1 cellular context compared by ENCODE assay signal in the genomic region with DNA sequence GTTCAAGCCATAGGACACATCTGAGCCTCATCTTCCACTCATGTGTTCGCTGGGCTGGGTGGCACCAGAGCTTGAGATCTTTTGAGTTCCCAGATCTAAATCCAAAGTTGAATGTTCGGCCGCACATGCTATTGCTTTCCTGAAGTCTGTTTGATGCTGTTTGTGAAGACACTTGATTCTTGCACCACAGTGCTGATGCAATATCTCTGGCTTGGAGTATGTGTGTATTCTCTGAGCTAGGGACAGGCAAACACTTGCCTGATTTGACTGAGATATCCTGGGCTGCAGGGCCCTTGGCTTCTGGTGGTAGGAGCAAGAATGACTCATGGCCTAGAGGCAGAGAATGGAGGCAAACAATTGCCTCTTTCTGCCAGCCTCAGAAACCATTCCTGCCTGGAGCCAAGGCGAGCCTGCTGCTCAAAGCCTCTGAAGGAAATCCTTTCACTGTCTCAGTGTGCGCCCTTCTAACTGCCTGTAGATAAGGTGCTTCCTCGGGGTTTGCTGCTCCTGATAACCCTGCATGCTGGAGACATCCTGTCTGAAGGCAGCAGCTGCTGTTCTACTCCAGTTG.
A peak's percentile ranks its signal among the peaks of the same experiment; 100 is the strongest.
TF ChIP-seq lines count a peak whose summit lies in the region.

No MANE protein-coding gene starts in this region.

TF ChIP-seq in HepG2, 621 proteins besides CTCF, POLR2A, EP300 and RAD21 (continued from another document and continues in another):
- TF ChIP-seq, protein P1, sequence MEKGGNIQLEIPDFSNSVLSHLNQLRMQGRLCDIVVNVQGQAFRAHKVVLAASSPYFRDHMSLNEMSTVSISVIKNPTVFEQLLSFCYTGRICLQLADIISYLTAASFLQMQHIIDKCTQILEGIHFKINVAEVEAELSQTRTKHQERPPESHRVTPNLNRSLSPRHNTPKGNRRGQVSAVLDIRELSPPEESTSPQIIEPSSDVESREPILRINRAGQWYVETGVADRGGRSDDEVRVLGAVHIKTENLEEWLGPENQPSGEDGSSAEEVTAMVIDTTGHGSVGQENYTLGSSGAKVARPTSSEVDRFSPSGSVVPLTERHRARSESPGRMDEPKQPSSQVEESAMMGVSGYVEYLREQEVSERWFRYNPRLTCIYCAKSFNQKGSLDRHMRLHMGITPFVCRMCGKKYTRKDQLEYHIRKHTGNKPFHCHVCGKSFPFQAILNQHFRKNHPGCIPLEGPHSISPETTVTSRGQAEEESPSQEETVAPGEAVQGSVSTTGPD (CRISPR knock-in tag; IDR thresholded peaks at IDR 0.05): no peak
- no peak; the same call in 1 of the 2 replicates for TF ChIP-seq ZNF788 (CRISPR knock-in tag; IDR thresholded peaks at IDR 0.05; ENCODE audit: borderline replicate concordance)
- no peak for TF ChIP-seq ZNF850 (CRISPR knock-in tag; conservative IDR thresholded peaks at IDR 0.05)
- 0 out of 2 replicates have a peak, but pooled peaks have one; percentile 42 for TF ChIP-seq ZSCAN31 (CRISPR knock-in tag; IDR thresholded peaks at IDR 0.05; ENCODE audit: low read depth)
- TF ChIP-seq ZNF446 (CRISPR knock-in tag; IDR thresholded peaks at IDR 0.05): no peak
- TF ChIP-seq MEF2D (CRISPR knock-in tag; IDR thresholded peaks at IDR 0.05): no peak
- no peak for TF ChIP-seq ZNF777 (CRISPR knock-in tag; IDR thresholded peaks at IDR 0.05)
- TF ChIP-seq RFXANK (CRISPR knock-in tag; IDR thresholded peaks at IDR 0.05): no peak
- no peak for TF ChIP-seq HNRNPL (IDR thresholded peaks at IDR 0.05; ENCODE audit: low read depth, low read length)
- 0 out of 2 replicates have a peak, but pooled peaks have one; percentile 16 for TF ChIP-seq GATA4 (IDR thresholded peaks at IDR 0.05; ENCODE audit: borderline replicate concordance, low read depth)
- no peak for TF ChIP-seq BRD4 (CRISPR knock-in tag; IDR thresholded peaks at IDR 0.05)
- TF ChIP-seq SMYD3 (CRISPR knock-in tag; IDR thresholded peaks at IDR 0.05): no peak
- TF ChIP-seq DR1 (CRISPR knock-in tag; IDR thresholded peaks at IDR 0.05): no peak
- TF ChIP-seq, protein P2, sequence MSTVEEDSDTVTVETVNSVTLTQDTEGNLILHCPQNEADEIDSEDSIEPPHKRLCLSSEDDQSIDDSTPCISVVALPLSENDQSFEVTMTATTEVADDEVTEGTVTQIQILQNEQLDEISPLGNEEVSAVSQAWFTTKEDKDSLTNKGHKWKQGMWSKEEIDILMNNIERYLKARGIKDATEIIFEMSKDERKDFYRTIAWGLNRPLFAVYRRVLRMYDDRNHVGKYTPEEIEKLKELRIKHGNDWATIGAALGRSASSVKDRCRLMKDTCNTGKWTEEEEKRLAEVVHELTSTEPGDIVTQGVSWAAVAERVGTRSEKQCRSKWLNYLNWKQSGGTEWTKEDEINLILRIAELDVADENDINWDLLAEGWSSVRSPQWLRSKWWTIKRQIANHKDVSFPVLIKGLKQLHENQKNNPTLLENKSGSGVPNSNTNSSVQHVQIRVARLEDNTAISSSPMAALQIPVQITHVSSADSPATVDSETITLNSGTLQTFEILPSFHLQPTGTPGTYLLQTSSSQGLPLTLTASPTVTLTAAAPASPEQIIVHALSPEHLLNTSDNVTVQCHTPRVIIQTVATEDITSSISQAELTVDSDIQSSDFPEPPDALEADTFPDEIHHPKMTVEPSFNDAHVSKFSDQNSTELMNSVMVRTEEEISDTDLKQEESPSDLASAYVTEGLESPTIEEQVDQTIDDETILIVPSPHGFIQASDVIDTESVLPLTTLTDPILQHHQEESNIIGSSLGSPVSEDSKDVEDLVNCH (CRISPR knock-in tag; IDR thresholded peaks at IDR 0.05): no peak
- peak; percentile 26; the same call in 1 of the 2 replicates for TF ChIP-seq CBFB (CRISPR knock-in tag; IDR thresholded peaks at IDR 0.05)
- TF ChIP-seq ZNF160 (CRISPR knock-in tag; IDR thresholded peaks at IDR 0.05): no peak
- TF ChIP-seq ZNF329 (CRISPR knock-in tag; IDR thresholded peaks at IDR 0.05; ENCODE audit: low read depth): no peak
- TF ChIP-seq POGZ (CRISPR knock-in tag; IDR thresholded peaks at IDR 0.05): peak; percentile 59
- peak; percentile 54; the same call in 1 of the 2 replicates for TF ChIP-seq ZBTB7B (CRISPR knock-in tag; IDR thresholded peaks at IDR 0.05)
- TF ChIP-seq, protein P3, sequence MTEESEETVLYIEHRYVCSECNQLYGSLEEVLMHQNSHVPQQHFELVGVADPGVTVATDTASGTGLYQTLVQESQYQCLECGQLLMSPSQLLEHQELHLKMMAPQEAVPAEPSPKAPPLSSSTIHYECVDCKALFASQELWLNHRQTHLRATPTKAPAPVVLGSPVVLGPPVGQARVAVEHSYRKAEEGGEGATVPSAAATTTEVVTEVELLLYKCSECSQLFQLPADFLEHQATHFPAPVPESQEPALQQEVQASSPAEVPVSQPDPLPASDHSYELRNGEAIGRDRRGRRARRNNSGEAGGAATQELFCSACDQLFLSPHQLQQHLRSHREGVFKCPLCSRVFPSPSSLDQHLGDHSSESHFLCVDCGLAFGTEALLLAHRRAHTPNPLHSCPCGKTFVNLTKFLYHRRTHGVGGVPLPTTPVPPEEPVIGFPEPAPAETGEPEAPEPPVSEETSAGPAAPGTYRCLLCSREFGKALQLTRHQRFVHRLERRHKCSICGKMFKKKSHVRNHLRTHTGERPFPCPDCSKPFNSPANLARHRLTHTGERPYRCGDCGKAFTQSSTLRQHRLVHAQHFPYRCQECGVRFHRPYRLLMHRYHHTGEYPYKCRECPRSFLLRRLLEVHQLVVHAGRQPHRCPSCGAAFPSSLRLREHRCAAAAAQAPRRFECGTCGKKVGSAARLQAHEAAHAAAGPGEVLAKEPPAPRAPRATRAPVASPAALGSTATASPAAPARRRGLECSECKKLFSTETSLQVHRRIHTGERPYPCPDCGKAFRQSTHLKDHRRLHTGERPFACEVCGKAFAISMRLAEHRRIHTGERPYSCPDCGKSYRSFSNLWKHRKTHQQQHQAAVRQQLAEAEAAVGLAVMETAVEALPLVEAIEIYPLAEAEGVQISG (CRISPR knock-in tag; IDR thresholded peaks at IDR 0.05): 0 out of 2 replicates have a peak, but pooled peaks have one; percentile 50
- peak; percentile 60; the same call in 1 of the 2 replicates for TF ChIP-seq ZNF335 (CRISPR knock-in tag; IDR thresholded peaks at IDR 0.05)
- no peak for TF ChIP-seq EHMT2 (IDR thresholded peaks at IDR 0.05; ENCODE audit: borderline replicate concordance, low read depth, low read length)
- no peak for TF ChIP-seq IRX3 (CRISPR knock-in tag; IDR thresholded peaks at IDR 0.05; ENCODE audit: borderline replicate concordance, low read depth)
- TF ChIP-seq TBL1XR1 (IDR thresholded peaks at IDR 0.05; ENCODE audit: borderline replicate concordance, low read length, partially characterized antibody): no peak
- no peak for TF ChIP-seq ZNF563 (CRISPR knock-in tag; IDR thresholded peaks at IDR 0.05)
- no peak for TF ChIP-seq HNRNPLL (IDR thresholded peaks at IDR 0.05; ENCODE audit: low read depth, low read length, poor library complexity, severe bottlenecking)
- TF ChIP-seq THYN1 (CRISPR knock-in tag; IDR thresholded peaks at IDR 0.05; ENCODE audit: borderline replicate concordance, low read depth): no peak
- TF ChIP-seq ZNF644 (CRISPR knock-in tag; IDR thresholded peaks at IDR 0.05; ENCODE audit: low read depth): peak; percentile 96
- TF ChIP-seq ETV5 (CRISPR knock-in tag; IDR thresholded peaks at IDR 0.05; ENCODE audit: borderline replicate concordance): peak; percentile 12; the same call in 1 of the 2 replicates
- no peak for TF ChIP-seq KDM3A (CRISPR knock-in tag; IDR thresholded peaks at IDR 0.05; ENCODE audit: low read depth)
- no peak; the same call in 1 of the 2 replicates for TF ChIP-seq GABPB1 (CRISPR knock-in tag; IDR thresholded peaks at IDR 0.05)
- no peak for TF ChIP-seq ZNF883 (CRISPR knock-in tag; IDR thresholded peaks at IDR 0.05; ENCODE audit: not compliant biosample characterization)
- TF ChIP-seq SYNCRIP (IDR thresholded peaks at IDR 0.05; ENCODE audit: insufficient read depth, low read depth, low read length): no peak
- TF ChIP-seq SSRP1 (CRISPR knock-in tag; IDR thresholded peaks at IDR 0.05): peak; percentile 78; the same call in 1 of the 2 replicates
- no peak for TF ChIP-seq ZFP36L2 (CRISPR knock-in tag; IDR thresholded peaks at IDR 0.05)
- TF ChIP-seq SOX13 (IDR thresholded peaks at IDR 0.05): 0 out of 2 replicates have a peak, but pooled peaks have one; percentile 23
- TF ChIP-seq SOX13 (CRISPR knock-in tag; conservative IDR thresholded peaks at IDR 0.05 in 1 of 2, IDR thresholded peaks at IDR 0.05 in 1 of 2): peak in 1 of 2 experiments; percentile 87; a peak in 2 of 4 replicates
- no peak for TF ChIP-seq ZKSCAN5 (CRISPR knock-in tag; IDR thresholded peaks at IDR 0.05)
- no peak for TF ChIP-seq ZSCAN30 (CRISPR knock-in tag; IDR thresholded peaks at IDR 0.05)
- TF ChIP-seq, protein P4, sequence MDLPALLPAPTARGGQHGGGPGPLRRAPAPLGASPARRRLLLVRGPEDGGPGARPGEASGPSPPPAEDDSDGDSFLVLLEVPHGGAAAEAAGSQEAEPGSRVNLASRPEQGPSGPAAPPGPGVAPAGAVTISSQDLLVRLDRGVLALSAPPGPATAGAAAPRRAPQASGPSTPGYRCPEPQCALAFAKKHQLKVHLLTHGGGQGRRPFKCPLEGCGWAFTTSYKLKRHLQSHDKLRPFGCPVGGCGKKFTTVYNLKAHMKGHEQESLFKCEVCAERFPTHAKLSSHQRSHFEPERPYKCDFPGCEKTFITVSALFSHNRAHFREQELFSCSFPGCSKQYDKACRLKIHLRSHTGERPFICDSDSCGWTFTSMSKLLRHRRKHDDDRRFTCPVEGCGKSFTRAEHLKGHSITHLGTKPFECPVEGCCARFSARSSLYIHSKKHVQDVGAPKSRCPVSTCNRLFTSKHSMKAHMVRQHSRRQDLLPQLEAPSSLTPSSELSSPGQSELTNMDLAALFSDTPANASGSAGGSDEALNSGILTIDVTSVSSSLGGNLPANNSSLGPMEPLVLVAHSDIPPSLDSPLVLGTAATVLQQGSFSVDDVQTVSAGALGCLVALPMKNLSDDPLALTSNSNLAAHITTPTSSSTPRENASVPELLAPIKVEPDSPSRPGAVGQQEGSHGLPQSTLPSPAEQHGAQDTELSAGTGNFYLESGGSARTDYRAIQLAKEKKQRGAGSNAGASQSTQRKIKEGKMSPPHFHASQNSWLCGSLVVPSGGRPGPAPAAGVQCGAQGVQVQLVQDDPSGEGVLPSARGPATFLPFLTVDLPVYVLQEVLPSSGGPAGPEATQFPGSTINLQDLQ (CRISPR knock-in tag; IDR thresholded peaks at IDR 0.05): no peak
- TF ChIP-seq, protein P5, sequence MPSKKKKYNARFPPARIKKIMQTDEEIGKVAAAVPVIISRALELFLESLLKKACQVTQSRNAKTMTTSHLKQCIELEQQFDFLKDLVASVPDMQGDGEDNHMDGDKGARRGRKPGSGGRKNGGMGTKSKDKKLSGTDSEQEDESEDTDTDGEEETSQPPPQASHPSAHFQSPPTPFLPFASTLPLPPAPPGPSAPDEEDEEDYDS (CRISPR knock-in tag; IDR thresholded peaks at IDR 0.05): no peak
- TF ChIP-seq ARNT (IDR thresholded peaks at IDR 0.05): no peak
- TF ChIP-seq ZNF510 (CRISPR knock-in tag; IDR thresholded peaks at IDR 0.05; ENCODE audit: low read depth): no peak
- TF ChIP-seq, protein P6, sequence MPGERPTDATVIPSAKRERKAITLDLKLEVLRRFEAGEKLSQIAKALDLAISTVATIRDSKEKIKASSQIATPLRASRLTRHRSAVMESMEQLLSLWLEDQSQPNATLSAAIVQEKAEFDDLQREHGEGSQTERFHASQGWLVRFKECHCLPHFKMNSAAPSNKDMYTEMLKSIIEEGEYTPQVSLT (CRISPR knock-in tag; IDR thresholded peaks at IDR 0.05; ENCODE audit: borderline replicate concordance, low read depth): no peak
- 0 out of 2 replicates have a peak, but pooled peaks have one; percentile 16 for TF ChIP-seq ZNF232 (CRISPR knock-in tag; IDR thresholded peaks at IDR 0.05; ENCODE audit: borderline replicate concordance)
- TF ChIP-seq ZFP82 (CRISPR knock-in tag; IDR thresholded peaks at IDR 0.05; ENCODE audit: borderline replicate concordance): no peak
- peak; percentile 73 for TF ChIP-seq DMAP1 (CRISPR knock-in tag; IDR thresholded peaks at IDR 0.05)
- TF ChIP-seq, protein P7, sequence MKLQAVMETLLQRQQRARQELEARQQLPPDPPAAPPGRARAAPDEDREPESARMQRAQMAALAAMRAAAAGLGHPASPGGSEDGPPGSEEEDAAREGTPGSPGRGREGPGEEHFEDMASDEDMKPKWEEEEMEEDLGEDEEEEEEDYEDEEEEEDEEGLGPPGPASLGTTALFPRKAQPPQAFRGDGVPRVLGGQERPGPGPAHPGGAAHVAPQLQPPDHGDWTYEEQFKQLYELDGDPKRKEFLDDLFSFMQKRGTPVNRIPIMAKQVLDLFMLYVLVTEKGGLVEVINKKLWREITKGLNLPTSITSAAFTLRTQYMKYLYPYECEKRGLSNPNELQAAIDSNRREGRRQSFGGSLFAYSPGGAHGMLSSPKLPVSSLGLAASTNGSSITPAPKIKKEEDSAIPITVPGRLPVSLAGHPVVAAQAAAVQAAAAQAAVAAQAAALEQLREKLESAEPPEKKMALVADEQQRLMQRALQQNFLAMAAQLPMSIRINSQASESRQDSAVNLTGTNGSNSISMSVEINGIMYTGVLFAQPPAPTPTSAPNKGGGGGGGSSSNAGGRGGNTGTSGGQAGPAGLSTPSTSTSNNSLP (IDR thresholded peaks at IDR 0.05; ENCODE audit: low read depth, low read length): no peak
- no peak for TF ChIP-seq ESRRA (CRISPR knock-in tag; IDR thresholded peaks at IDR 0.05; ENCODE audit: low read depth)
- TF ChIP-seq, protein P8, sequence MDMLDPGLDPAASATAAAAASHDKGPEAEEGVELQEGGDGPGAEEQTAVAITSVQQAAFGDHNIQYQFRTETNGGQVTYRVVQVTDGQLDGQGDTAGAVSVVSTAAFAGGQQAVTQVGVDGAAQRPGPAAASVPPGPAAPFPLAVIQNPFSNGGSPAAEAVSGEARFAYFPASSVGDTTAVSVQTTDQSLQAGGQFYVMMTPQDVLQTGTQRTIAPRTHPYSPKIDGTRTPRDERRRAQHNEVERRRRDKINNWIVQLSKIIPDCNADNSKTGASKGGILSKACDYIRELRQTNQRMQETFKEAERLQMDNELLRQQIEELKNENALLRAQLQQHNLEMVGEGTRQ (IDR thresholded peaks at IDR 0.05; ENCODE audit: low read depth, low read length): no peak
- TF ChIP-seq, protein P8 (CRISPR knock-in tag; IDR thresholded peaks at IDR 0.05; ENCODE audit: borderline replicate concordance): no peak
- TF ChIP-seq, protein P9, sequence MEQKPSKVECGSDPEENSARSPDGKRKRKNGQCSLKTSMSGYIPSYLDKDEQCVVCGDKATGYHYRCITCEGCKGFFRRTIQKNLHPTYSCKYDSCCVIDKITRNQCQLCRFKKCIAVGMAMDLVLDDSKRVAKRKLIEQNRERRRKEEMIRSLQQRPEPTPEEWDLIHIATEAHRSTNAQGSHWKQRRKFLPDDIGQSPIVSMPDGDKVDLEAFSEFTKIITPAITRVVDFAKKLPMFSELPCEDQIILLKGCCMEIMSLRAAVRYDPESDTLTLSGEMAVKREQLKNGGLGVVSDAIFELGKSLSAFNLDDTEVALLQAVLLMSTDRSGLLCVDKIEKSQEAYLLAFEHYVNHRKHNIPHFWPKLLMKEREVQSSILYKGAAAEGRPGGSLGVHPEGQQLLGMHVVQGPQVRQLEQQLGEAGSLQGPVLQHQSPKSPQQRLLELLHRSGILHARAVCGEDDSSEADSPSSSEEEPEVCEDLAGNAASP (CRISPR knock-in tag; IDR thresholded peaks at IDR 0.05; ENCODE audit: borderline replicate concordance): peak; percentile 45; the same call in 1 of the 2 replicates
